In the genomic region with DNA sequence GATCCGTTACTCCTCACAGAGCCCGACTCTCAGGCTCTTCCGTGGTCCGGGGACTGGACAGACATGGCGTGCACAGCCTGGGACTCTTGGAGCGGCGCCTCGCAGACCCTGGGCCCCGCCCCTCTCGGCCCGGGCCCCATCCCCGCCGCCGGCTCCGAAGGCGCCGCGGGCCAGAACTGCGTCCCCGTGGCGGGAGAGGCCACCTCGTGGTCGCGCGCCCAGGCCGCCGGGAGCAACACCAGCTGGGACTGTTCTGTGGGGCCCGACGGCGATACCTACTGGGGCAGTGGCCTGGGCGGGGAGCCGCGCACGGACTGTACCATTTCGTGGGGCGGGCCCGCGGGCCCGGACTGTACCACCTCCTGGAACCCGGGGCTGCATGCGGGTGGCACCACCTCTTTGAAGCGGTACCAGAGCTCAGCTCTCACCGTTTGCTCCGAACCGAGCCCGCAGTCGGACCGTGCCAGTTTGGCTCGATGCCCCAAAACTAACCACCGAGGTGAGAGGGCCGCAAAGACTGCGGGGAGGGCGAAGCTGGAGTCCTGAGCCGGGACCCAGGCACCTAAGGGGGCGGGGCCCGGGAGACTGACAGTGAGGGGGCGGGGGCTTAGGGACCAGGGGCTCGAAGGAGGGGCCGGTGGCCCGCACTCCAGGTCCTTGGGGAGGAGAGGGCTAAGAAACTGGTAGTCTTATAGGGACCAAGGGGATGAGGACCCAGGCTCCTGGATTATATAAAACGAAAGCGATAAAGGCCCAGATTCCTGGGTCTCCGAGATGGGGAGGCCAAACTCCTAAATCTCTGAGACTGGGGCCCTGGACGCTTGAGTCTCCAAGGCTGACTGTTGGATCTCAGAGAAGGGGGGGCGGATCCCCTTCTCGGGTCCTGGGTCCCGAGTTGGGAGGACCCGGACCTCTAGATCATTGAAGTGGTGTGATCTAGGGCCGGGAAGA, we compare ENCODE assay signal across 8 cellular contexts. TPM values are rescaled to one million over a fixed set of nuclear protein-coding genes. Genes with fewer than 3 reads are reported as not detected.
DNase-seq lines count a peak whose midpoint lies in the region; ATAC-seq and TF ChIP-seq lines count a peak whose summit lies in the region.

No MANE protein-coding gene starts in this region.

- peak overlapping the region; percentile 72 for H3K27ac Mint-ChIP-seq in endothelial cell (ENCODE audit: unreplicated experiment)

- H3K4me1 ChIP-seq in mononuclear cell (ENCODE audit: insufficient read depth, low read length) = peaks cover 38% of the 10 kb centered on the region

- H3K4me3 ChIP-seq in AG09309 (ENCODE audit: control insufficient read depth, low read depth, low read length) (peak overlapping the region; percentile 55), mononuclear cell (ENCODE audit: low read length) (peak overlapping the region; percentile 69)

- ATAC-seq in GM19035 (IDR thresholded peaks at IDR 0.05; ENCODE audit: unreplicated experiment) = peak; percentile 38

- peaks cover 7% of the 10 kb centered on the region for H3K36me3 Mint-ChIP-seq in endothelial cell (ENCODE audit: low read depth, unreplicated experiment)

- peaks cover 26% of the 10 kb centered on the region for H3K27me3 Mint-ChIP-seq in endothelial cell (ENCODE audit: unreplicated experiment)

- DNase-seq in AG09309 (ENCODE audit: low read depth) (no peak), HPDE6-E6E7 (ENCODE audit: extremely low spot score) (peak; percentile 84), NOMO-1 treated with dmso at 0.1 percent for 144 hours (lab: John Stamatoyannopoulos, UW; ENCODE audit: unreplicated experiment) (peak; percentile 74), endothelial cell (ENCODE audit: low spot score) (peak; percentile 98)
- peak; percentile 42 for DNase-seq in activated CD8-positive, alpha-beta memory T cell treated with anti-CD3 and anti-CD28 coated beads, Interleukin-2, amount 50 U/mL, for 24 hours (ENCODE audit: extremely low read depth)
- peak; percentile 61 for DNase-seq in stimulated activated CD8-positive, alpha-beta memory T cell treated with anti-CD3 and anti-CD28 coated beads, Interleukin-4, amount 100 ng/mL, for 24 hours (ENCODE audit: low read depth)

- TF ChIP-seq CTCF in AG09309 (IDR thresholded peaks at IDR 0.05; ENCODE audit: control insufficient read depth, insufficient read depth, low read depth, low read length, missing control alignments) (no peak), endothelial cell (IDR thresholded peaks at IDR 0.05; ENCODE audit: unreplicated experiment) (peak; percentile 53)

- H3K9me3 ChIP-seq in mononuclear cell (ENCODE audit: low read depth, low read length) = no peaks in the 10 kb centered on the region

- H3K4me1 Mint-ChIP-seq in endothelial cell (ENCODE audit: unreplicated experiment) = peaks cover 18% of the 10 kb centered on the region

- H3K9me3 Mint-ChIP-seq in endothelial cell (ENCODE audit: unreplicated experiment) = no peaks in the 10 kb centered on the region

- peak overlapping the region; percentile 91 for H3K4me3 Mint-ChIP-seq in endothelial cell (ENCODE audit: unreplicated experiment)

- no peaks in the 10 kb centered on the region for H3K27me3 ChIP-seq in mononuclear cell (ENCODE audit: insufficient read depth, low read length)

RNA-seq across cellular contexts. Expression of a gene that starts 2.0 kb away (rescaled TPM):
- total RNA-seq in endothelial cell (ENCODE audit: unreplicated experiment) = 1,894 TPM
- not detected for total RNA-seq in mononuclear cell

RNA-seq across cellular contexts. Expression of a gene that starts 4.6 kb away (rescaled TPM):
- total RNA-seq in endothelial cell (ENCODE audit: unreplicated experiment) (428 TPM), mononuclear cell (219 TPM)

RNA-seq across cellular contexts. Expression of a gene that starts 14.7 kb away (rescaled TPM):
- 116 TPM for total RNA-seq in endothelial cell (ENCODE audit: unreplicated experiment)
- 16.0 TPM for total RNA-seq in mononuclear cell

RNA-seq across cellular contexts. Expression of a gene that starts 22.8 kb away (rescaled TPM):
- total RNA-seq in endothelial cell (ENCODE audit: unreplicated experiment) (not detected), mononuclear cell (not detected)

RNA-seq across cellular contexts. Expression of a gene that starts 31.0 kb away (rescaled TPM):
- total RNA-seq in endothelial cell (ENCODE audit: unreplicated experiment) = 30.2 TPM
- 6.0 TPM for total RNA-seq in mononuclear cell

Comparison
In these comparisons a context has a peak if more than half of its experiments do, and no peak if none do; other contexts are left out.
1. RNA of a gene that starts 2.0 kb away (total RNA-seq): 1,894 TPM in endothelial cell (single experiment); not detected in mononuclear cell (single experiment); every median in the first group is over 1,000 times any median in the second.